ENCODE assay signal across 8 cellular contexts in the genomic region with DNA sequence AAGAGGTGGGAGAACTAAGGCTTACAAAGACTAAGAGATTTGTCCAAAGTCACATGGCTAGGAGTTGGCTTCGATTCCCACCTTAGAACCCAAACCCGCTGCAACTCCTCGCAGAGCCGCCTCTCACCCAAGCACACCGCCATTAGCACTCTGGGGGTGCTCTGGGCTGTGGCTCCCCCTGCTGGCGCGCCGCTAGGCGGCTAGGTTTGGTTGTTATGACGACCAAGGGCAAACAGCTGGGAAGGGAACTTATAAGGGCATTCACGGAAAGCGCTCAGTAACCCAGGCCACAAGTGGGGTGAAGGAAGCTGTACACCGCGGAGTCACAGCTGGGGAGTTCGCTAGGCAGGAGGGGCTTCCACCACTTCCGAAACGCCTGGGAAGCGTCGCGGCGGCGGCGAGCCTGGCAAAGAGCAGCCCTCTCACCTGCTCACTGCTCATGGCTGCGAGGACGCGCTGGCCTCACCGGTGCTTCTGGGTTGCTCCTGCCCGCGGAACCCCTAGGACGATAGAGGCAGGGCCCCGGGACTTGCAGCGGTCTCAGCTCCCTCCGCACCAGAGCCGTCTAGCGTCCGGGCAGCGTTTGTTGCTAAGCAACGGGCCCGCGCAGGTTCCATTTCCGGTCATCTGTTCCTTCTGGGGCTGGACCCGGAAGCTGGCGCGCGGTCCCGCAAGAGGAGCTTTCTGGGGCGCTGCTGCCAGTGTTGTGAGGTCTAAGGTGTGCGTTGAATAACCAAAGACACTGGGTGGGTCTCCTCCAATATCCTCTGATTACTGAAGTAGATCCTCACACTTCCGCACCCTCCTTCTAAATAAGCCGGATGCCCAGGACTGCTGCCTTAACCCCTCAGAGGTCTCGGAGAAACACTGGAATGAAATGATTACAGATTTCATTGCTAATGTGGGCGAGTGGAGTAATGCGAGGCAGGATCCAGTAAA. TPM values are rescaled to one million over a fixed set of nuclear protein-coding genes. Genes with fewer than 3 reads are reported as not detected.
A peak's percentile ranks its signal among the peaks of the same experiment; 100 is the strongest.
DNase-seq lines count a peak whose midpoint lies in the region; ATAC-seq and TF ChIP-seq lines count a peak whose summit lies in the region.

A gene (minus strand): TSS at position 567 of the 939 bp plus-strand sequence. CDS start 126 bp downstream, at position 441.

- H4K20me1 ChIP-seq in H9 (ENCODE audit: control insufficient read depth, insufficient read depth, insufficient read length) (peaks cover 3% of the 10 kb centered on the region), neural cell (ENCODE audit: insufficient read depth) (no peaks in the 10 kb centered on the region)

- H2BK12ac ChIP-seq in H9 (ENCODE audit: insufficient read length, low read depth, low read length): no peak within 1 kb of the TSS

- H3K27me3 ChIP-seq in H9 (ENCODE audit: insufficient read depth, low read length) (no peaks in the 10 kb centered on the region), neural cell (ENCODE audit: insufficient read depth, low read depth, low read length) (no peaks in the 10 kb centered on the region)

- H3K36me3 ChIP-seq in neural cell (ENCODE audit: insufficient read depth, low read length): no peaks in the 10 kb centered on the region

- H3K4me3 Mint-ChIP-seq in H9: peak within 1 kb of the TSS; percentile 94
- peak within 1 kb of the TSS; percentile 89 to 91 for H3K4me3 Mint-ChIP-seq in stimulated activated naive CD8-positive, alpha-beta T cell treated with anti-CD3 and anti-CD28 coated beads, Interleukin-15, amount 100 ng/mL, for 72 hours

- H4K8ac ChIP-seq in H9 (replicated peaks; ENCODE audit: insufficient read length, low read depth, low read length): no peak within 1 kb of the TSS

- H3F3A ChIP-seq in neural cell (ENCODE audit: insufficient read depth, low read length, poor library complexity, severe bottlenecking): no peaks in the 10 kb centered on the region

- no peak within 1 kb of the TSS for H2BK15ac ChIP-seq in H9 (ENCODE audit: low read depth, low read length)

- H3K23ac ChIP-seq in H9 (ENCODE audit: insufficient read length, low read depth, low read length): no peak within 1 kb of the TSS

- H3K36me3 Mint-ChIP-seq in H9 (ENCODE audit: insufficient read depth in 1 of 3, low read depth in 3 of 3): no peaks in the 10 kb centered on the region

- H4K5ac ChIP-seq in H9 (ENCODE audit: insufficient read length, low read depth, low read length): peak within 1 kb of the TSS; percentile 24

- H3K4me1 Mint-ChIP-seq in H9: peaks cover 4 to 10% of the 10 kb centered on the region in 2 experiments
- H3K4me1 Mint-ChIP-seq in stimulated activated naive CD8-positive, alpha-beta T cell treated with anti-CD3 and anti-CD28 coated beads, Interleukin-15, amount 100 ng/mL, for 72 hours: peaks cover 9% of the 10 kb centered on the region

- TF ChIP-seq RAD21 in neural cell (conservative IDR thresholded peaks at IDR 0.05): peak; percentile 80

- H3T11ph ChIP-seq in H9 (ENCODE audit: low read length): no peak within 1 kb of the TSS

- H3K23me2 ChIP-seq in H9 (ENCODE audit: insufficient read length, low read depth, low read length, poor library complexity, severe bottlenecking): peaks cover 11% of the 10 kb centered on the region

- H2AK5ac ChIP-seq in H9 (ENCODE audit: insufficient read length, low read length): no peak within 1 kb of the TSS

- no peak within 1 kb of the TSS for H3K4ac ChIP-seq in H9 (ENCODE audit: low read depth, low read length)

- no peak within 1 kb of the TSS for H2BK20ac ChIP-seq in H9 (ENCODE audit: low read depth, low read length, poor library complexity, severe bottlenecking)

- WGBS in H9 (ENCODE audit: extremely low coverage, insufficient read length, low lambda C conversion rate): no CpG with 5 or more reads among the region's 53 CpGs

- ATAC-seq in stimulated activated naive CD8-positive, alpha-beta T cell treated with anti-CD3 and anti-CD28 coated beads, Interleukin-15, amount 100 ng/mL, for 72 hours: peak; percentile 97

- H3K56ac ChIP-seq in H9 (ENCODE audit: insufficient read length, low read depth, low read length): no peak within 1 kb of the TSS

- H3K9me3 ChIP-seq in H9 (ENCODE audit: control insufficient read depth, low read depth, low read length) (no peaks in the 10 kb centered on the region), neural cell (ENCODE audit: low read length) (no peaks in the 10 kb centered on the region)

- no peak within 1 kb of the TSS for H2BK5ac ChIP-seq in H9 (ENCODE audit: insufficient read length, low read length)

- TF ChIP-seq EP300 in neural cell (conservative IDR thresholded peaks at IDR 0.05; ENCODE audit: poor library complexity, severe bottlenecking): no peak

- H3K4me2 ChIP-seq in H9 (ENCODE audit: insufficient read depth, insufficient read length, low read length): peak within 1 kb of the TSS; percentile 63
- H3K4me2 ChIP-seq in neural cell (ENCODE audit: low read length): peak within 1 kb of the TSS; percentile 40

- peak within 1 kb of the TSS; percentile 21; the same call in 1 of the 2 replicates for H3K14ac ChIP-seq in H9 (ENCODE audit: insufficient read depth, low read length)

- H3K18ac ChIP-seq in H9 (ENCODE audit: insufficient read length, low read depth, low read length): peak within 1 kb of the TSS; percentile 28

- no peaks in the 10 kb centered on the region for H3K9me2 ChIP-seq in neural cell (ENCODE audit: insufficient read depth, low read length)

- H3K9ac ChIP-seq in H9 (ENCODE audit: extremely low read depth, insufficient read length, low read length): peak within 1 kb of the TSS; percentile 8
- H3K9ac ChIP-seq in neural cell (ENCODE audit: low read length): peak within 1 kb of the TSS; percentile 67

- no peak within 1 kb of the TSS for H4K91ac ChIP-seq in H9 (ENCODE audit: insufficient read length, low read depth, low read length)

- H3K4me1 ChIP-seq in H9 (ENCODE audit: insufficient read depth, low read length): 0 out of 2 replicates have a peak, but pooled peaks cover 3% of the 10 kb centered on the region

- H2BK120ac ChIP-seq in H9 (ENCODE audit: low read depth, low read length, poor library complexity, severe bottlenecking): no peak within 1 kb of the TSS

- H2AFZ ChIP-seq in H9 (ENCODE audit: low read length) (peak within 1 kb of the TSS; percentile 48), neural cell (ENCODE audit: low read depth, low read length) (peak within 1 kb of the TSS; percentile 63)

- H3K27ac Mint-ChIP-seq in H9: peak within 1 kb of the TSS; percentile 32 to 99 (median 41); a peak in 4 of 7 replicates
- H3K27ac Mint-ChIP-seq in stimulated activated naive CD8-positive, alpha-beta T cell treated with anti-CD3 and anti-CD28 coated beads, Interleukin-15, amount 100 ng/mL, for 72 hours: peak within 1 kb of the TSS; percentile 93 to 98

- in situ Hi-C loops in G401 (cut with HindIII; ENCODE audit: low sequenced_read_pairs): no loop called here

- TF ChIP-seq CTCF in H9 (conservative IDR thresholded peaks at IDR 0.05): peak; percentile 96
- peak; percentile 83 for TF ChIP-seq CTCF in foreskin fibroblast (IDR thresholded peaks at IDR 0.05; ENCODE audit: low read depth, low read length)
- peak; percentile 97 for TF ChIP-seq CTCF in neural cell (IDR thresholded peaks at IDR 0.05; ENCODE audit: poor library complexity, severe bottlenecking)

- no peaks in the 10 kb centered on the region for H3K79me1 ChIP-seq in H9 (ENCODE audit: insufficient read depth, low read depth, low read length, poor library complexity, severe bottlenecking)

- H3K27ac ChIP-seq in H9 (ENCODE audit: insufficient read length, low read depth, low read length) (no peak within 1 kb of the TSS), neural cell (ENCODE audit: low read length) (peak within 1 kb of the TSS; percentile 52)

- no peaks in the 10 kb centered on the region for H3K9me3 Mint-ChIP-seq in H9
- H3K9me3 Mint-ChIP-seq in stimulated activated naive CD8-positive, alpha-beta T cell treated with anti-CD3 and anti-CD28 coated beads, Interleukin-15, amount 100 ng/mL, for 72 hours: no peaks in the 10 kb centered on the region

- DNase-seq in G401 (ENCODE audit: low spot score) (peak; percentile 73), H9 (peak; percentile 90), M059J (ENCODE audit: low read depth) (peak; percentile 84), SHP77 (lab: John Stamatoyannopoulos, UW) (peak; percentile 86 to 91), activated gamma-delta T cell (lab: John Stamatoyannopoulos, UW) (peak; percentile 89), foreskin fibroblast (peak; percentile 74 to 92)
- DNase-seq in stimulated activated naive CD8-positive, alpha-beta T cell treated with anti-CD3 and anti-CD28 coated beads, Interleukin-15, amount 100 ng/mL, for 72 hours: peak; percentile 90 to 93

- H3K79me2 ChIP-seq in H9 (ENCODE audit: insufficient read depth, low read length) (no peaks in the 10 kb centered on the region), neural cell (replicated peaks; ENCODE audit: insufficient read depth, low read length) (no peaks in the 10 kb centered on the region)

- H3K4me3 ChIP-seq in foreskin fibroblast (ENCODE audit: low read depth in 1 of 2, low read length in 2 of 2): peak within 1 kb of the TSS; percentile 89 to 94
- H3K4me3 ChIP-seq in neural cell (ENCODE audit: low read length): peak within 1 kb of the TSS; percentile 79

- peaks cover 3% of the 10 kb centered on the region; the same call in 1 of the 2 replicates for H3K27me3 Mint-ChIP-seq in H9 (ENCODE audit: low read depth)
- H3K27me3 Mint-ChIP-seq in stimulated activated naive CD8-positive, alpha-beta T cell treated with anti-CD3 and anti-CD28 coated beads, Interleukin-15, amount 100 ng/mL, for 72 hours: no peaks in the 10 kb centered on the region

TF ChIP-seq in neural cell, 6 proteins besides CTCF, POLR2A, EP300 and RAD21 (continues in another document):
- TF ChIP-seq POLR2AphosphoS5 (IDR thresholded peaks at IDR 0.05) (no peak), EZH2 (IDR thresholded peaks at IDR 0.05; ENCODE audit: borderline replicate concordance, insufficient read depth, low read length, poor library complexity, severe bottlenecking) (no peak), SMC3 (conservative IDR thresholded peaks at IDR 0.05; ENCODE audit: poor library complexity) (peak; percentile 75), MXI1 (conservative IDR thresholded peaks at IDR 0.05; ENCODE audit: poor library complexity, severe bottlenecking) (peak; percentile 78)

RNA-seq across cellular contexts. Expression of the gene that starts here (rescaled TPM):
- total RNA-seq in G401 (2014; rRNA removed; shearing (Covaris generic)): 0.06 TPM in 1 of 2 replicates, not detected in the other
- total RNA-seq in H9 (2021): 0.09 TPM in 1 of 2 replicates, not detected in the other
- 0.64 and 1.1 TPM in 2 replicates for total RNA-seq in M059J (2014; rRNA removed; shearing (Covaris generic))
- 0.67 and 1.1 TPM in 2 replicates for polyA plus RNA-seq in neural cell
- polyA minus RNA-seq in neural cell: 1.5 TPM in 2 replicates

Comparison
In these comparisons a context has a peak if more than half of its experiments do, and no peak if none do; other contexts are left out.
1. Peak in DNase-seq in G401; RNA of the gene not detected or under 1 TPM.
2. Peak in DNase-seq, H3K9ac ChIP-seq and H3K4me2 ChIP-seq in H9; RNA of the gene not detected or under 1 TPM.